ENCODE assay signal across 22 cellular contexts in the genomic region with DNA sequence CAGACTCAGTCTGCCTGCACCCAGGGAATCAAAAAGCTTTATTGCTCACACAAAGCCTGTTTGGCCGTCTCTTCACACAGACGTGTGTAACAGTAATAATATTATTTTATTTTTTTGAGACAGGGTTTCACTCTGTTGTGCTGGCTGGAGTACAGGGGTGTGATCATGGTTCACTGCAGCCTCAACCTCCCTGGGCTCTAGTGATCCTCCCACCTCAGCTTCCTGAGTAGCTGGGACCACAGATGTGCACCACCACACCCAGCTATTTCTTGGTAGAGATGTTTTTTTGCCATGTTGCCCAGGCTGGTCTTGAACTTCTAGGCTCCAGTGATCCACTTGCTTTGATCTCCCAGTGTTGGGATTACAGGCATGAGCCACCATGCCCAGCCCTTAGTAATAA.
"Had no signal": no experiment of that assay in that cellular context is flagged by ENCODE, and none has a peak within 500 bp of the region (broad histone marks: within the 10 kb centered on the region; RNA-seq: fewer than 3 reads in every experiment).

No MANE protein-coding gene starts in this region.

- H3K9me3 Mint-ChIP-seq: memory B cell had no signal

- H3K27me3 ChIP-seq: gastroesophageal sphincter, ovary, SJCRH30, stomach, suprapubic skin, tibial nerve had no signal

- H3K27ac Mint-ChIP-seq: memory B cell; stimulated activated memory B cell treated with anti-CD40 and anti-IgM and Interleukin-4, amounts not matched to agents 10 μg/mL and 1 μg/mL and 100 μg/mL, for 72 hours had no signal

- DNase-seq: activated CD4-positive, alpha-beta T cell treated with anti-CD3 and anti-CD28 coated beads for 4 hours; activated CD4-positive, CD25-positive, alpha-beta regulatory T cell; activated CD8-positive, alpha-beta memory T cell treated with anti-CD3 and anti-CD28 coated beads for 24 hours; activated T-cell treated with anti-CD3 and anti-CD28 coated beads, Interleukin-2, amount 50 U/mL, for 48 hours; cortex of kidney; head of caudate nucleus; hypothalamus; islet precursor cell; left cardiac atrium; mucosa of descending colon; ovary; psoas muscle; right cardiac atrium; SJCRH30; stimulated activated CD4-positive, alpha-beta T cell treated with anti-CD3 and anti-CD28 coated beads, Interleukin-2, amount 100 ng/mL, for 24 hours; stomach had no signal

- H3K36me3 ChIP-seq: gastroesophageal sphincter, ovary, SJCRH30, stomach, suprapubic skin, tibial nerve had no signal

- ATAC-seq: gastroesophageal sphincter; left cardiac atrium; mucosa of descending colon; psoas muscle; right cardiac atrium; stimulated activated memory B cell treated with anti-CD40 and anti-IgM and Interleukin-4, amounts not matched to agents 10 μg/mL and 1 μg/mL and 100 μg/mL, for 72 hours had no signal

- H3K4me3 ChIP-seq: gastroesophageal sphincter, mucosa of descending colon, ovary, psoas muscle, SJCRH30, stomach, suprapubic skin, tibial nerve had no signal

- H3K36me3 Mint-ChIP-seq: stimulated activated memory B cell treated with anti-CD40 and anti-IgM and Interleukin-4, amounts not matched to agents 10 μg/mL and 1 μg/mL and 100 μg/mL, for 72 hours had no signal

- H3K4me1 ChIP-seq: gastroesophageal sphincter, psoas muscle, SJCRH30, suprapubic skin, tibial nerve had no signal

- H3K4me3 Mint-ChIP-seq: memory B cell; stimulated activated memory B cell treated with anti-CD40 and anti-IgM and Interleukin-4, amounts not matched to agents 10 μg/mL and 1 μg/mL and 100 μg/mL, for 72 hours had no signal

- H3K27me3 Mint-ChIP-seq: stimulated activated memory B cell treated with anti-CD40 and anti-IgM and Interleukin-4, amounts not matched to agents 10 μg/mL and 1 μg/mL and 100 μg/mL, for 72 hours had no signal

- H3K4me1 Mint-ChIP-seq: memory B cell; stimulated activated memory B cell treated with anti-CD40 and anti-IgM and Interleukin-4, amounts not matched to agents 10 μg/mL and 1 μg/mL and 100 μg/mL, for 72 hours had no signal

- H3K9me3 ChIP-seq: gastroesophageal sphincter, mucosa of descending colon, ovary, psoas muscle, SJCRH30, stomach, suprapubic skin, tibial nerve had no signal

- H3K27ac ChIP-seq: epithelial cell of prostate, gastroesophageal sphincter, ovary, psoas muscle, SJCRH30, stomach, suprapubic skin, tibial nerve had no signal
